Comparison of ENCODE assay signal across 14 cellular contexts in the genomic region with DNA sequence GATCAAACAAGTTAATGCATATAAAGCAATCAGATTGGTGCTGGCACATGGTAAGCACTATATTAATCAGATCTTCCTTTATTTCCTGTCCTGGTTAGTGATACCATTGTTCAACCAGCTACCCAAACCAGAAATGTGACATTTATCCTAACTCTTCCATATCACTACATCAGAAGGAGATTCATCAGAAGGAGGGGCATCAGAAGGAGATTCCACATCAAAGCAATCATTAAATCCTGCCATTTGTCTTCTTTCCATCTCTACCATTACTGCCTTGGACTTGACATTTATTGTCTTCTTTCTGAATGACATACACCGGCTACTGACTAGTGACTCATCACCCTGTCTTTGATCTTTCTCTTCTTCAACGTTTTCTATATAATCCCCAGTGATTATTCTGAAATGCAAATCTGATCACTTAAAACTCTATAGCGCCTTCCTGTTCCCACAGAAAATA.
"Had no signal": no experiment of that assay in that cellular context is flagged by ENCODE, and none has a peak within 500 bp of the region (broad histone marks: within the 10 kb centered on the region; RNA-seq: fewer than 3 reads in every experiment).

No MANE protein-coding gene starts in this region.

- H3K4me1 ChIP-seq: right lobe of liver had no signal

- H3K9me3 Mint-ChIP-seq: activated T-helper 1 cell treated with anti-CD3 and anti-CD28 coated beads, Interleukin-12 subunit alpha, Interleukin-12 subunit beta, Interleukin-2, Interleukin-4 antibody, amounts not matched to agents 30 ng/mL and 10 ng/mL and 1 ng/mL, durations not matched to agents 14 hours and 24 hours and 36 hours; endodermal cell; mesothelial cell of epicardium; neural progenitor cell had no signal

- H3K27ac ChIP-seq: neural progenitor cell, ovary, right lobe of liver, stomach, thoracic aorta, upper lobe of right lung had no signal

- H3K27ac Mint-ChIP-seq: activated T-helper 1 cell treated with anti-CD3 and anti-CD28 coated beads, Interleukin-12 subunit alpha, Interleukin-12 subunit beta, Interleukin-2, Interleukin-4 antibody, amounts not matched to agents 30 ng/mL and 10 ng/mL and 1 ng/mL, durations not matched to agents 14 hours and 24 hours and 36 hours; endodermal cell; mesothelial cell of epicardium; neural progenitor cell had no signal

- H3K9me3 ChIP-seq: ovary, right lobe of liver, stomach, thoracic aorta, upper lobe of right lung had no signal

- H3K4me3 ChIP-seq: lung, neural progenitor cell, ovary, right lobe of liver, stomach, thoracic aorta, upper lobe of right lung had no signal

- ATAC-seq: right lobe of liver, upper lobe of right lung had no signal

- H3K4me1 Mint-ChIP-seq: endodermal cell, neural progenitor cell had no signal

- H3K4me3 Mint-ChIP-seq: activated T-helper 1 cell treated with anti-CD3 and anti-CD28 coated beads, Interleukin-12 subunit alpha, Interleukin-12 subunit beta, Interleukin-2, Interleukin-4 antibody, amounts not matched to agents 30 ng/mL and 10 ng/mL and 1 ng/mL, durations not matched to agents 14 hours and 24 hours and 36 hours; endodermal cell; mesothelial cell of epicardium; neural progenitor cell had no signal

- DNase-seq: activated CD8-positive, alpha-beta memory T cell treated with anti-CD3 and anti-CD28 coated beads, Interleukin-2, amount 50 U/mL, for 48 hours; activated naive CD4-positive, alpha-beta T cell; endodermal cell; erythroblast; ovary; right lobe of liver; stomach; T-helper 1 cell; upper lobe of right lung had no signal

- H3K36me3 ChIP-seq: neural progenitor cell, ovary, right lobe of liver, stomach, thoracic aorta, upper lobe of right lung had no signal

- H3K36me3 Mint-ChIP-seq: mesothelial cell of epicardium, neural progenitor cell had no signal

- H3K27me3 ChIP-seq: neural progenitor cell, ovary, right lobe of liver, stomach, upper lobe of right lung had no signal
